Comparison of ENCODE assay signal across 9 cellular contexts in genomic region chr11:9138612-9139579, GRCh38. TPM values are rescaled to one million over a fixed set of nuclear protein-coding genes. Genes with fewer than 3 reads are reported as not detected.
A peak's percentile ranks its signal among the peaks of the same experiment; 100 is the strongest.
DNase-seq lines count a peak whose midpoint lies in the region; ATAC-seq, FAIRE-seq and TF ChIP-seq lines count a peak whose summit lies in the region.
"Had no signal": no experiment of that assay in that cellular context is flagged by ENCODE, and none has a peak within 500 bp of the region (broad histone marks: within the 10 kb centered on the region; RNA-seq: fewer than 3 reads in every experiment).

No MANE protein-coding gene starts in this region.

- H3K27me3 Mint-ChIP-seq in osteocyte (ENCODE audit: unreplicated experiment) = no peaks in the 10 kb centered on the region

- no peak overlapping the region for H3K4me3 Mint-ChIP-seq in osteocyte (ENCODE audit: unreplicated experiment)

- TF ChIP-seq CTCF in heart left ventricle (IDR thresholded peaks at IDR 0.05) = no peak
- no peak for TF ChIP-seq CTCF in osteocyte (IDR thresholded peaks at IDR 0.05)
- no peak for TF ChIP-seq CTCF in GM13976 (IDR thresholded peaks at IDR 0.05; ENCODE audit: borderline replicate concordance, control extremely low read depth, extremely low read depth, insufficient read depth, missing control alignments)

- peak overlapping the region in 7 of 12 donors; percentile 3 to 52 (median 24) for H3K27ac ChIP-seq in heart left ventricle

- H3K9me3 ChIP-seq in heart left ventricle = no peaks in the 10 kb centered on the region

- 65 to 72% (median 67%) methylated on average over 18 of the region's 18 CpGs for WGBS in heart left ventricle, 4 donors

- TF ChIP-seq POLR2A in heart left ventricle (IDR thresholded peaks at IDR 0.05) = no peak

- DNase-seq in heart left ventricle (no peak), cardiac septum (ENCODE audit: low spot score) (no peak), RCC 7860 (ENCODE audit: low spot score) (peak; percentile 64), dermis blood vessel endothelial cell (peak; percentile 95), osteocyte (ENCODE audit: extremely low spot score, unreplicated experiment) (no peak), GM13976 (ENCODE audit: low spot score) (no peak)

- peaks cover 0 to 91% (median 65%) of the 10 kb centered on the region in 9 donors for H3K36me3 ChIP-seq in heart left ventricle

- peaks cover 0 to 34% (median 12%) of the 10 kb centered on the region in 12 donors for H3K4me1 ChIP-seq in heart left ventricle

- no peaks in the 10 kb centered on the region for H3K27me3 ChIP-seq in heart left ventricle

- FAIRE-seq in RCC 7860 (lab: Jason Lieb, UNC) = peak; percentile 75
- FAIRE-seq: G401.6 had no signal

- in situ Hi-C loops in GM13976 (cut with MboI; ENCODE audit: low sequenced_read_pairs, unreplicated experiment) = no loop called here

- intact Hi-C loops in heart left ventricle (cut with DNase I) (loop anchor here (2.0 to 10.0 kb wide), 6 partner anchors 122 to 914 kb away; partner anchors contain the start of gene AKIP1 (in 5 of the 10)), cardiac septum (cut with DNase I) (loop anchor here (2.0 to 5.0 kb wide), 2 partner anchors 122 to 222 kb away; no protein-coding TSS in a partner anchor)

- peak overlapping the region; percentile 79 for H3K27ac Mint-ChIP-seq in osteocyte (ENCODE audit: unreplicated experiment)

- no peak overlapping the region for H3K4me3 ChIP-seq in heart left ventricle

- H3K9me3 Mint-ChIP-seq in osteocyte (ENCODE audit: unreplicated experiment) = no peaks in the 10 kb centered on the region

- peaks cover 39% of the 10 kb centered on the region for H3K4me1 Mint-ChIP-seq in osteocyte (ENCODE audit: unreplicated experiment)

- peak in 2 of 4 donors; percentile 33 to 46 for ATAC-seq in heart left ventricle
- ATAC-seq in GM18520 (IDR thresholded peaks at IDR 0.05; ENCODE audit: unreplicated experiment) = no peak
- no peak for ATAC-seq in HG03354 (IDR thresholded peaks at IDR 0.05; ENCODE audit: poor library complexity, severe bottlenecking, unreplicated experiment)

- H3K36me3 Mint-ChIP-seq in osteocyte (ENCODE audit: unreplicated experiment) = peaks cover 50% of the 10 kb centered on the region

RNA-seq across cellular contexts. Expression of gene SCUBE2, which starts 47.5 kb away (rescaled TPM):
- total RNA-seq in heart left ventricle (1 to 10 TPM in 5 of 9 donors, under 1 TPM in 4; 0.21 to 4.3 (median 1.3) TPM), cardiac septum (3.9 TPM), dermis blood vessel endothelial cell (3.5 and 3.9 TPM in 2 replicates), osteocyte (1.9 and 3.3 TPM in 2 replicates)
- polyA plus RNA-seq in heart left ventricle = under 1 TPM; 0.08 to 0.55 TPM

Comparison
In these comparisons a context has a peak if more than half of its experiments do, and no peak if none do; other contexts are left out.
1. DNase-seq: peak in RCC 7860 (single experiment) and dermis blood vessel endothelial cell (single experiment); none in heart left ventricle (0 of 5), cardiac septum (single experiment), osteocyte (single experiment) and GM13976 (single experiment).